1 cellular context compared by ENCODE assay signal in the genomic region with DNA sequence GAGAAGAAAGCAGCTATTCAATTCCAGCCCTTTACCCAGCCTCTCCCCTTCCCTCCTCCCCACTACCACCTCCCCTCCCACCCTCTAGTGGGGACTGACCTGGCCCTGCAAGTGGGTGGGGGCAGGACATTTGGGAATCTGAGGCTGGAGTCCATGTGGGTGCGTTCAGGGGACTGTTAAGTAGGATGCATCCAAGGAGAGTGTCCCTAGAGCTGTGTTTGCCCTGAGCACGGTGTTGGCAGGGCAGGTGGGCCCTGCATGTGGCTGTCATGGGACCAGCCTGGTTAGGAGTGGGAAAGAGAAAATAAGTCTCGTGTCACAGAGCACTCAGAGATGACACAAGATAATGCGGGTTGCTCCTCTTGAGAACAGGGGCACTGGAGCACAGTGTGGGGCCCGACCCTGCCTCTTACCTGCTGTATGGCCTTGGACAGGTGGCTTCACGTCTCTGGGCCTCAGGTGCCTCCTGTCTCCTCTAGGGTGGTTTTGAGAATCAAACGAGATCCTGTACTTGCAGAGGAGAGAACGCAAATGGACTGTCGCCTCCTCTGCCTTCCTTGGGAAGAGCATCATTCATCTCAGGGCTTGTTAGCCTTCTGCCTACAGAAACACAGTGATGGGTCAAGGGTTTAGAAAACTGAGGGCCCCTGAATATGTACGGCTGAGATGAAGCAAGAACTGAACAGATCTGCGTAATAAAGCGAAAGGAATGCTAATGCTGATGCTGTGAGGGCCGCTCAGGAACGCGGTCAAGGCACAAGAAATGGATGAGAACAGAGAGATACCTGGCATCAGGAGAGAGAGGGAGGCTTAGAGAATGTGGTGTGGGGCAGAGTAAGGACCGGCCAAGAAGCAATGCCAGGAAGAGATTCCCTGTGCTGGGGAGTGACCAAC.
TF ChIP-seq lines count a peak whose summit lies in the region.

No MANE protein-coding gene starts in this region.

TF ChIP-seq in SK-N-SH treated with all-trans-retinoic acid at 6 μM for 48 hours, 23 proteins besides CTCF, POLR2A, EP300 and RAD21 (continued from another document):
- TF ChIP-seq, protein P1, sequence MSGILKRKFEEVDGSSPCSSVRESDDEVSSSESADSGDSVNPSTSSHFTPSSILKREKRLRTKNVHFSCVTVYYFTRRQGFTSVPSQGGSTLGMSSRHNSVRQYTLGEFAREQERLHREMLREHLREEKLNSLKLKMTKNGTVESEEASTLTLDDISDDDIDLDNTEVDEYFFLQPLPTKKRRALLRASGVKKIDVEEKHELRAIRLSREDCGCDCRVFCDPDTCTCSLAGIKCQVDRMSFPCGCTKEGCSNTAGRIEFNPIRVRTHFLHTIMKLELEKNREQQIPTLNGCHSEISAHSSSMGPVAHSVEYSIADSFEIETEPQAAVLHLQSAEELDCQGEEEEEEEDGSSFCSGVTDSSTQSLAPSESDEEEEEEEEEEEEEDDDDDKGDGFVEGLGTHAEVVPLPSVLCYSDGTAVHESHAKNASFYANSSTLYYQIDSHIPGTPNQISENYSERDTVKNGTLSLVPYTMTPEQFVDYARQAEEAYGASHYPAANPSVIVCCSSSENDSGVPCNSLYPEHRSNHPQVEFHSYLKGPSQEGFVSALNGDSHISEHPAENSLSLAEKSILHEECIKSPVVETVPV (CRISPR knock-in tag; IDR thresholded peaks at IDR 0.05), result no peak
- TF ChIP-seq ZNF565 (CRISPR knock-in tag; conservative IDR thresholded peaks at IDR 0.05; ENCODE audit: low read depth), result no peak
- TF ChIP-seq, protein P2, sequence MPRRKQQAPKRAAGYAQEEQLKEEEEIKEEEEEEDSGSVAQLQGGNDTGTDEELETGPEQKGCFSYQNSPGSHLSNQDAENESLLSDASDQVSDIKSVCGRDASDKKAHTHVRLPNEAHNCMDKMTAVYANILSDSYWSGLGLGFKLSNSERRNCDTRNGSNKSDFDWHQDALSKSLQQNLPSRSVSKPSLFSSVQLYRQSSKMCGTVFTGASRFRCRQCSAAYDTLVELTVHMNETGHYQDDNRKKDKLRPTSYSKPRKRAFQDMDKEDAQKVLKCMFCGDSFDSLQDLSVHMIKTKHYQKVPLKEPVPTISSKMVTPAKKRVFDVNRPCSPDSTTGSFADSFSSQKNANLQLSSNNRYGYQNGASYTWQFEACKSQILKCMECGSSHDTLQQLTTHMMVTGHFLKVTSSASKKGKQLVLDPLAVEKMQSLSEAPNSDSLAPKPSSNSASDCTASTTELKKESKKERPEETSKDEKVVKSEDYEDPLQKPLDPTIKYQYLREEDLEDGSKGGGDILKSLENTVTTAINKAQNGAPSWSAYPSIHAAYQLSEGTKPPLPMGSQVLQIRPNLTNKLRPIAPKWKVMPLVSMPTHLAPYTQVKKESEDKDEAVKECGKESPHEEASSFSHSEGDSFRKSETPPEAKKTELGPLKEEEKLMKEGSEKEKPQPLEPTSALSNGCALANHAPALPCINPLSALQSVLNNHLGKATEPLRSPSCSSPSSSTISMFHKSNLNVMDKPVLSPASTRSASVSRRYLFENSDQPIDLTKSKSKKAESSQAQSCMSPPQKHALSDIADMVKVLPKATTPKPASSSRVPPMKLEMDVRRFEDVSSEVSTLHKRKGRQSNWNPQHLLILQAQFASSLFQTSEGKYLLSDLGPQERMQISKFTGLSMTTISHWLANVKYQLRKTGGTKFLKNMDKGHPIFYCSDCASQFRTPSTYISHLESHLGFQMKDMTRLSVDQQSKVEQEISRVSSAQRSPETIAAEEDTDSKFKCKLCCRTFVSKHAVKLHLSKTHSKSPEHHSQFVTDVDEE (CRISPR knock-in tag; IDR thresholded peaks at IDR 0.05), result no peak
